In genomic region chr13:29914591-29914990, GRCh38 we compare ENCODE assay signal across 23 cellular contexts.
A peak's percentile ranks its signal among the peaks of the same experiment; 100 is the strongest.
DNase-seq lines count a peak whose midpoint lies in the region; ATAC-seq, FAIRE-seq and TF ChIP-seq lines count a peak whose summit lies in the region.
"Had no signal": no experiment of that assay in that cellular context is flagged by ENCODE, and none has a peak within 500 bp of the region (broad histone marks: within the 10 kb centered on the region; RNA-seq: fewer than 3 reads in every experiment).

No MANE protein-coding gene starts in this region.

- H3K4me1 ChIP-seq in esophagus (ENCODE audit: control insufficient read depth in 2 of 2, insufficient read depth in 2 of 2, low read length in 1 of 2) = peaks cover 0 to 16% of the 10 kb centered on the region in 2 donors
- H3K4me1 ChIP-seq in upper lobe of right lung = no peaks in the 10 kb centered on the region
- H3K4me1 ChIP-seq: BLaER1, Caco-2 had no signal

- H3K4me3 Mint-ChIP-seq in natural killer cell = no peak overlapping the region
- H3K4me3 Mint-ChIP-seq: CD4-positive, alpha-beta memory T cell; IgD-negative memory B cell had no signal

- FAIRE-seq in GM12892 (lab: Jason Lieb, UNC) = no peak

- no peaks in the 10 kb centered on the region for H3K9me3 Mint-ChIP-seq in natural killer cell
- H3K9me3 Mint-ChIP-seq: CD4-positive, alpha-beta memory T cell had no signal

- ATAC-seq in upper lobe of right lung (peak; percentile 61), GM18519 (IDR thresholded peaks at IDR 0.05; ENCODE audit: low FRiP score, unreplicated experiment) (no peak), natural killer cell (no peak)
- ATAC-seq: Panc1 had no signal

- 71 to 80% methylated on average over 3 of the region's 3 CpGs for WGBS in esophagus, 2 donors

- H3K27ac ChIP-seq in esophagus (ENCODE audit: low read depth in 2 of 2, low read length in 1 of 2) (peak overlapping the region; percentile 21 to 81), upper lobe of right lung (no peak overlapping the region)
- H3K27ac ChIP-seq: 22Rv1, BLaER1, SJCRH30 had no signal

- H3K4me3 ChIP-seq in esophagus (ENCODE audit: low read depth in 1 of 2, low read length in 2 of 2) = no peak overlapping the region
- no peak overlapping the region for H3K4me3 ChIP-seq in upper lobe of right lung
- H3K4me3 ChIP-seq: BLaER1, SJCRH30 had no signal

- no peaks in the 10 kb centered on the region for H3K27me3 ChIP-seq in esophagus (ENCODE audit: control insufficient read depth in 1 of 2, insufficient read depth in 2 of 2, low read length in 2 of 2)
- no peaks in the 10 kb centered on the region for H3K27me3 ChIP-seq in upper lobe of right lung
- H3K27me3 ChIP-seq: BLaER1, SJCRH30 had no signal

- peaks cover 14 to 20% of the 10 kb centered on the region in 2 donors for H3K27me3 Mint-ChIP-seq in natural killer cell (ENCODE audit: low read depth in 2 of 2)
- H3K27me3 Mint-ChIP-seq: CD4-positive, alpha-beta memory T cell had no signal

- no peaks in the 10 kb centered on the region for H3K36me3 Mint-ChIP-seq in natural killer cell
- H3K36me3 Mint-ChIP-seq: CD4-positive, alpha-beta memory T cell; IgD-negative memory B cell had no signal

- TF ChIP-seq CTCF in upper lobe of right lung (IDR thresholded peaks at IDR 0.05) (no peak), natural killer cell (IDR thresholded peaks at IDR 0.05) (no peak)

- H3K4me1 Mint-ChIP-seq in natural killer cell = peaks cover 9 to 11% of the 10 kb centered on the region in 2 donors

- H3K36me3 ChIP-seq in esophagus (ENCODE audit: control insufficient read depth in 2 of 2, insufficient read depth in 2 of 2, low read length in 1 of 2) (no peaks in the 10 kb centered on the region), upper lobe of right lung (no peaks in the 10 kb centered on the region)
- H3K36me3 ChIP-seq: BLaER1, SJCRH30 had no signal

- intact Hi-C loops in upper lobe of right lung (cut with DNase I) = no loop called here
- intact Hi-C loops in natural killer cell (cut with micrococcal nuclease) = no loop called here

- H3K9me3 ChIP-seq in esophagus (ENCODE audit: control insufficient read depth in 2 of 2, insufficient read depth in 1 of 2, low read depth in 1 of 2, low read length in 1 of 2) (no peaks in the 10 kb centered on the region), upper lobe of right lung (no peaks in the 10 kb centered on the region)
- H3K9me3 ChIP-seq: BLaER1, Caco-2, SJCRH30 had no signal

- no peak for TF ChIP-seq POLR2A in GM12892 (IDR thresholded peaks at IDR 0.05; ENCODE audit: low read depth, low read length)

- DNase-seq in NCI-H82 (lab: John Stamatoyannopoulos, UW) = peak; percentile 36
- DNase-seq in NCI-H82 treated with DMSO at 0.1 percent for 48 hours (lab: John Stamatoyannopoulos, UW; ENCODE audit: unreplicated experiment) = no peak
- peak; percentile 8 for DNase-seq in SIG-M5 (lab: John Stamatoyannopoulos, UW)
- DNase-seq in upper lobe of right lung = no peak
- no peak for DNase-seq in natural killer cell
- DNase-seq in GM12892 (ENCODE audit: insufficient read length) = no peak
- DNase-seq: ACHN; Caco-2; CD4-positive, alpha-beta memory T cell; DND-41; NCI-H1092; NCI-H1436; NCI-H187 treated with DMSO at 0.1 percent for 48 hours; NCI-H2107; NCI-H510A treated with DMSO at 0.1 percent for 48 hours; NCI-H774; SJCRH30 had no signal

- H3K27ac Mint-ChIP-seq in natural killer cell = no peak overlapping the region
- H3K27ac Mint-ChIP-seq: CD4-positive, alpha-beta memory T cell; IgD-negative memory B cell had no signal

Comparison
In these comparisons a context has a peak if more than half of its experiments do, and no peak if none do; other contexts are left out.
1. DNase-seq: peak in NCI-H82 (single experiment) and SIG-M5 (single experiment); none in NCI-H82 treated with DMSO at 0.1 percent for 48 hours (single experiment), upper lobe of right lung (single experiment), natural killer cell (single experiment) and GM12892 (single experiment).